Comparison of ENCODE assay signal across 9 cellular contexts in genomic region chr3:15794842-15795562, GRCh38. TPM values are rescaled to one million over a fixed set of nuclear protein-coding genes. Genes with fewer than 3 reads are reported as not detected.
A peak's percentile ranks its signal among the peaks of the same experiment; 100 is the strongest.
DNase-seq lines count a peak whose midpoint lies in the region; ATAC-seq and TF ChIP-seq lines count a peak whose summit lies in the region.
"Had no signal": no experiment of that assay in that cellular context is flagged by ENCODE, and none has a peak within 500 bp of the region (broad histone marks: within the 10 kb centered on the region; RNA-seq: fewer than 3 reads in every experiment).

No MANE protein-coding gene starts in this region.

- peak; percentile 39 for TF ChIP-seq CTCF in AG04450 (IDR thresholded peaks at IDR 0.05; ENCODE audit: low read depth, low read length)
- TF ChIP-seq CTCF in astrocyte of the cerebellum (IDR thresholded peaks at IDR 0.05; ENCODE audit: low read depth, low read length, missing control alignments), result peak; percentile 38
- TF ChIP-seq CTCF in GM13976 (IDR thresholded peaks at IDR 0.05; ENCODE audit: borderline replicate concordance, control extremely low read depth, extremely low read depth, insufficient read depth, missing control alignments), result no peak

- POLR2A ChIA-PET in AG04450 (lab: Yijun Ruan, JAX), result no interaction called here

- CTCF ChIA-PET in AG04450 (lab: Charles Lee), result no interaction called here

- no peak overlapping the region for H3K27ac ChIP-seq in AG04450 (ENCODE audit: low read depth, low read length)
- no peak overlapping the region for H3K27ac ChIP-seq in HUES48 (ENCODE audit: low read depth, low read length)
- peak overlapping the region; percentile 94 for H3K27ac ChIP-seq in mesodermal cell (ENCODE audit: low read depth, low read length, severe bottlenecking)

- H3K9me3 ChIP-seq in AG04450 (ENCODE audit: control insufficient read depth, insufficient read depth, low read length) (no peaks in the 10 kb centered on the region), HUES48 (ENCODE audit: control insufficient read depth, insufficient read depth, low read length) (no peaks in the 10 kb centered on the region), mesodermal cell (ENCODE audit: control insufficient read depth, low read length) (no peaks in the 10 kb centered on the region)

- H3K27me3 ChIP-seq in AG04450 (ENCODE audit: control insufficient read depth, insufficient read depth, low read length) (no peaks in the 10 kb centered on the region), HUES48 (ENCODE audit: control insufficient read depth, insufficient read depth, low read length) (no peaks in the 10 kb centered on the region)

- ATAC-seq in GM21737 (IDR thresholded peaks at IDR 0.05; ENCODE audit: unreplicated experiment), result no peak

- no peak for DNase-seq in AG04450 (ENCODE audit: low read depth, low spot score)
- DNase-seq in astrocyte of the cerebellum (ENCODE audit: low read depth), result no peak
- no peak for DNase-seq in SIG-M5 treated with dmso at 0.1 percent for 504 hours (lab: John Stamatoyannopoulos, UW; ENCODE audit: unreplicated experiment)
- no peak for DNase-seq in COLO829 (ENCODE audit: low spot score)
- DNase-seq in GM13976 (ENCODE audit: low spot score), result no peak
- DNase-seq: NCI-H187 had no signal

- WGBS in mesodermal cell (ENCODE audit: insufficient coverage in 2 of 2), 2 experiments, result no CpG with 5 or more reads among the region's 2 CpGs

- H3K36me3 ChIP-seq in HUES48 (ENCODE audit: control insufficient read depth, insufficient read depth, low read length) (peaks cover 10% of the 10 kb centered on the region; the same call in 1 of the 2 replicates), mesodermal cell (ENCODE audit: control insufficient read depth, insufficient read depth, low read length) (peaks cover 13% of the 10 kb centered on the region)

- H3K9ac ChIP-seq in HUES48 (ENCODE audit: low read depth, low read length), result peak overlapping the region; percentile 60; the same call in 1 of the 2 replicates

- in situ Hi-C loops in astrocyte of the cerebellum (cut with HindIII; ENCODE audit: low sequenced_read_pairs) (no loop called here), GM13976 (cut with MboI; ENCODE audit: low sequenced_read_pairs, unreplicated experiment) (no loop called here)

- peaks cover 32% of the 10 kb centered on the region for H3K4me1 ChIP-seq in HUES48 (ENCODE audit: control insufficient read depth, insufficient read depth, low read length)
- peaks cover 3% of the 10 kb centered on the region for H3K4me1 ChIP-seq in mesodermal cell (ENCODE audit: control insufficient read depth, insufficient read depth, low read length, poor library complexity, severe bottlenecking)

- H3K4me3 ChIP-seq in AG04450 (ENCODE audit: low read depth, low read length) (peak overlapping the region; percentile 71), HUES48 (ENCODE audit: low read depth, low read length) (peak overlapping the region; percentile 2; the same call in 1 of the 2 replicates), astrocyte of the cerebellum (ENCODE audit: low read depth, low read length) (peak overlapping the region; percentile 59), mesodermal cell (ENCODE audit: extremely low read depth, insufficient read depth, low read length, poor library complexity, severe bottlenecking) (peak overlapping the region; percentile 35)

RNA-seq across cellular contexts. Expression of gene ANKRD28, which starts 2.8 kb away (rescaled TPM):
- 114 and 134 TPM in 2 replicates for polyA plus RNA-seq in AG04450 (2011; rRNA removed)
- 203 and 267 TPM in 2 replicates for polyA minus RNA-seq in AG04450 (2011; rRNA and poly(A)+ RNA removed)
- polyA plus RNA-seq in mesodermal cell (2013, experiment 1 of 2), result 16.7 TPM
- polyA plus RNA-seq in mesodermal cell (2013, experiment 2 of 2), result 18.6 TPM

Comparison
In these comparisons a context has a peak if more than half of its experiments do, and no peak if none do; other contexts are left out.
1. H3K4me3 ChIP-seq: peak in every context shown above with its lines; median percentile 71 in AG04450; 59 in astrocyte of the cerebellum; 35 in mesodermal cell; 2 in HUES48.